Comparison of ENCODE assay signal across 8 cellular contexts in genomic region chr14:68794856-68795601, GRCh38.
DNase-seq lines count a peak whose midpoint lies in the region; ATAC-seq and TF ChIP-seq lines count a peak whose summit lies in the region.

No MANE protein-coding gene starts in this region.

- H3K27ac ChIP-seq in WERI-Rb-1 (peak overlapping the region; percentile 89), stomach smooth muscle (ENCODE audit: low read length) (peak overlapping the region; percentile 100)
- peak overlapping the region; percentile 100 for H3K27ac ChIP-seq in effector memory CD4-positive, alpha-beta T cell (ENCODE audit: insufficient read depth, low read length, poor library complexity, severe bottlenecking)

- peak overlapping the region; percentile 89 for H3K4me3 Mint-ChIP-seq in memory B cell

- H3K27me3 Mint-ChIP-seq in memory B cell = no peaks in the 10 kb centered on the region

- H3K36me3 ChIP-seq in WERI-Rb-1 = no peaks in the 10 kb centered on the region; the same call in 1 of the 2 replicates
- peaks cover 7% of the 10 kb centered on the region for H3K36me3 ChIP-seq in effector memory CD4-positive, alpha-beta T cell (ENCODE audit: control insufficient read depth, insufficient read depth, low read length)
- H3K36me3 ChIP-seq in stomach smooth muscle (ENCODE audit: control insufficient read depth in 2 of 2, insufficient read depth in 2 of 2, low read length in 2 of 2) = peaks cover 19 to 23% of the 10 kb centered on the region in 2 donors

- DNase-seq in AG10803 (ENCODE audit: low read depth) (peak; percentile 99), HCEC 1CT (peak; percentile 89), WERI-Rb-1 (no peak), memory B cell (ENCODE audit: low spot score in 2 of 2) (peak in 1 of 2 donors; percentile 42)
- DNase-seq in effector memory CD4-positive, alpha-beta T cell = peak in 1 of 3 donors; percentile 23
- DNase-seq in activated CD4-positive, CD25-positive, alpha-beta regulatory T cell treated with anti-CD3 and anti-CD28 coated beads, Interleukin-2, amount 50 U/mL, for 72 hours = no peak

- peaks cover 29% of the 10 kb centered on the region for H3K4me1 Mint-ChIP-seq in memory B cell

- H3K36me3 Mint-ChIP-seq in memory B cell = peaks cover 16% of the 10 kb centered on the region

- H3K27me3 ChIP-seq in WERI-Rb-1 (ENCODE audit: insufficient read depth, low read depth, severe bottlenecking) (peaks cover 9% of the 10 kb centered on the region), stomach smooth muscle (ENCODE audit: control insufficient read depth in 1 of 2, insufficient read depth in 2 of 2, low read length in 2 of 2) (no peaks in the 10 kb centered on the region)
- H3K27me3 ChIP-seq in effector memory CD4-positive, alpha-beta T cell (replicated peaks; ENCODE audit: control insufficient read depth, insufficient read depth, low read length, poor library complexity, severe bottlenecking) = no peaks in the 10 kb centered on the region

- ATAC-seq in memory B cell (ENCODE audit: low read depth) (no peak), GM21447 (IDR thresholded peaks at IDR 0.05; ENCODE audit: unreplicated experiment) (no peak)

- H3K9me3 Mint-ChIP-seq in memory B cell = no peaks in the 10 kb centered on the region

- peaks cover 26% of the 10 kb centered on the region for H3K4me1 ChIP-seq in effector memory CD4-positive, alpha-beta T cell (ENCODE audit: control insufficient read depth, insufficient read depth, low read length, poor library complexity, severe bottlenecking)
- peaks cover 14% of the 10 kb centered on the region for H3K4me1 ChIP-seq in stomach smooth muscle (ENCODE audit: control insufficient read depth, insufficient read depth, low read length)

- H3K9ac ChIP-seq in stomach smooth muscle (ENCODE audit: low read length in 2 of 2) = peak overlapping the region; percentile 96 to 100

- H3K4me3 ChIP-seq in AG10803 (ENCODE audit: low read length) (peak overlapping the region; percentile 100), WERI-Rb-1 (ENCODE audit: low read depth, low read length) (peak overlapping the region; percentile 90), stomach smooth muscle (ENCODE audit: low read length in 2 of 2) (peak overlapping the region; percentile 56 to 83)
- peak overlapping the region; percentile 89 for H3K4me3 ChIP-seq in effector memory CD4-positive, alpha-beta T cell (ENCODE audit: insufficient read depth, low read depth, low read length, poor library complexity, severe bottlenecking)

- H3K27ac Mint-ChIP-seq in memory B cell = peak overlapping the region; percentile 100

- H3K9me3 ChIP-seq in WERI-Rb-1 (ENCODE audit: severe bottlenecking) (no peaks in the 10 kb centered on the region), stomach smooth muscle (ENCODE audit: control insufficient read depth in 2 of 2, low read length in 2 of 2) (no peaks in the 10 kb centered on the region)
- no peaks in the 10 kb centered on the region for H3K9me3 ChIP-seq in effector memory CD4-positive, alpha-beta T cell (ENCODE audit: control insufficient read depth, low read length)

- TF ChIP-seq CTCF in AG10803 (conservative IDR thresholded peaks at IDR 0.05; ENCODE audit: low read length) (no peak), WERI-Rb-1 (IDR thresholded peaks at IDR 0.05; ENCODE audit: low read depth, low read length) (no peak)

Comparison
In these comparisons a context has a peak if more than half of its experiments do, and no peak if none do; other contexts are left out.
1. DNase-seq: peak in AG10803 (single experiment) and HCEC 1CT (single experiment); none in WERI-Rb-1 (single experiment) and activated CD4-positive, CD25-positive, alpha-beta regulatory T cell treated with anti-CD3 and anti-CD28 coated beads, Interleukin-2, amount 50 U/mL, for 72 hours (single experiment).
2. Peak in every context shown above with its lines, with median percentiles within 50 percentile points of each other: H3K4me3 ChIP-seq and H3K27ac ChIP-seq.